7 cellular contexts compared by ENCODE assay signal in the genomic region with DNA sequence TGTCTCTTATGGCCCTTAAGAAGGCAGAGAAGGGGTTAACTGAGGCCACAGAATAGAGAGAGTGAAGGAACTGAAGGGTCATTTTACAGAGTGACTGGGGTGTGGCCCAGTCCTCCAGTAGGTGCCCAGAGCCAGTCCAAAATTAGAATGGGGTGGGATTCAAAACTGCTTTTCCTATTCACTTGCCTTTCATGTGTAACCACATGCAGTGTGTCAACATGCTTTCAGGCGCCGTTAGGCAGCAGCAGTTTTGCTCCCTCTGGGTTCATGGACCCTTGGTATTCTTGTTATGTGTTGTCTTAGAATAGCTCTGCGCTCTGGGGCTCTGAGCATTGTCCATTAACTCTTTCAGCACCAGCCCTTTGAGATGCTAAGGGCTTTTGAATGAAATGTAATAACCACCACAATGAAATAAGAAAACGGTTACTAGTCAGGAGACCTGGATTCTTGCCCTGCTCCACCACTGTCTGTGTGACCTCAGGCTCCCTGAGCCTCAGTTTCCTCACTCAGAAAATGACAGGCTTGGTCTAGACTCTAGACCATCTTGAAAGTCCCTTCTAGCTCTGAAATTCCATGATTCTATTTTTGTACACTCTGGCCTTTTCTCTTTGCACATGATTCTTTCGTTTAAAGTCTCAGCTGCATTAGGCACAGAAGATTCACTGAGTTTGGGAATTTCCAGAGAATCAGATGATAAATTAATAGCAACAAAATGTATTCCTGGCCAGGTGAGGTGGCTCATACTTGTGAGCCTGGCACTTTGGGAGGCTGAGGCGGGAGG.
DNase-seq lines count a peak whose midpoint lies in the region; ATAC-seq and TF ChIP-seq lines count a peak whose summit lies in the region.
"Not testable (repeated sequence)": the region's sequence is repeated elsewhere in the genome, so short reads cannot be mapped to it uniquely, and the experiment has no call there.

No MANE protein-coding gene starts in this region.

- H2AFZ ChIP-seq in KMS-11 (ENCODE audit: low read depth), result not testable (repeated sequence)

- H3K36me3 Mint-ChIP-seq in Caco-2 (ENCODE audit: insufficient read depth, unreplicated experiment); WTC11; stimulated activated naive B cell treated with anti-CD40 and anti-IgM and Interleukin-4, amounts not matched to agents 10 μg/mL and 1 μg/mL and 100 μg/mL, for 72 hours: not testable (repeated sequence)

- H3K9me3 Mint-ChIP-seq in Caco-2 (ENCODE audit: unreplicated experiment); WTC11; stimulated activated naive B cell treated with anti-CD40 and anti-IgM and Interleukin-4, amounts not matched to agents 10 μg/mL and 1 μg/mL and 100 μg/mL, for 72 hours: not testable (repeated sequence)

- intact Hi-C loops in Caco-2 (cut with micrococcal nuclease; ENCODE audit: unreplicated experiment); Right ventricle myocardium inferior (cut with DNase I); left cardiac atrium (cut with DNase I); right lobe of liver (cut with DNase I): not testable (repeated sequence)

- TF ChIP-seq CTCF in Caco-2 (IDR thresholded peaks at IDR 0.05; ENCODE audit: insufficient read depth in 1 of 2, low read depth in 1 of 2, low read length in 1 of 2, severe bottlenecking in 1 of 2, unreplicated experiment in 1 of 2); KMS-11 (conservative IDR thresholded peaks at IDR 0.05; ENCODE audit: low read depth, low read length); WTC11 (IDR thresholded peaks at IDR 0.05); right lobe of liver (IDR thresholded peaks at IDR 0.05): not testable (repeated sequence)

- WGBS in right lobe of liver (ENCODE audit: insufficient coverage, low coverage, low lambda C conversion rate, missing lambda C conversion rate), result 48% methylated on average over 4 of the region's 6 CpGs

- H3K27ac Mint-ChIP-seq in Caco-2 (ENCODE audit: unreplicated experiment); WTC11; stimulated activated naive B cell treated with anti-CD40 and anti-IgM and Interleukin-4, amounts not matched to agents 10 μg/mL and 1 μg/mL and 100 μg/mL, for 72 hours: not testable (repeated sequence)

- peak overlapping the region; percentile 58 for H3K4me2 ChIP-seq in KMS-11

- H3K4me1 Mint-ChIP-seq in Caco-2 (ENCODE audit: low read depth, unreplicated experiment); WTC11; stimulated activated naive B cell treated with anti-CD40 and anti-IgM and Interleukin-4, amounts not matched to agents 10 μg/mL and 1 μg/mL and 100 μg/mL, for 72 hours: not testable (repeated sequence)

- H3K27me3 Mint-ChIP-seq in Caco-2 (ENCODE audit: insufficient read depth, unreplicated experiment); WTC11 (ENCODE audit: low read depth); stimulated activated naive B cell treated with anti-CD40 and anti-IgM and Interleukin-4, amounts not matched to agents 10 μg/mL and 1 μg/mL and 100 μg/mL, for 72 hours: not testable (repeated sequence)

- peak; percentile 35 to 50 for DNase-seq in Caco-2
- not testable (repeated sequence) for DNase-seq in WTC11 (ENCODE audit: low spot score); Right ventricle myocardium inferior (ENCODE audit: missing footprints); left cardiac atrium; right lobe of liver
- DNase-seq in stimulated activated naive B cell treated with anti-CD40 and anti-IgM and Interleukin-4, amounts not matched to agents 10 μg/mL and 1 μg/mL and 100 μg/mL, for 72 hours, result peak; percentile 7

- not testable (repeated sequence) for H3K79me2 ChIP-seq in KMS-11 (ENCODE audit: insufficient read depth, low read depth)

- not testable (repeated sequence) for H4K20me1 ChIP-seq in KMS-11 (ENCODE audit: insufficient read depth)

- not testable (repeated sequence) for H3K27ac ChIP-seq in KMS-11, right lobe of liver

- not testable (repeated sequence) for H3K4me3 Mint-ChIP-seq in Caco-2 (ENCODE audit: unreplicated experiment); WTC11; stimulated activated naive B cell treated with anti-CD40 and anti-IgM and Interleukin-4, amounts not matched to agents 10 μg/mL and 1 μg/mL and 100 μg/mL, for 72 hours

- not testable (repeated sequence) for H3K36me3 ChIP-seq in Caco-2 (ENCODE audit: control insufficient read depth, insufficient read depth, low read length); KMS-11 (ENCODE audit: insufficient read depth); right lobe of liver

- H3K27me3 ChIP-seq in Caco-2 (replicated peaks; ENCODE audit: control insufficient read depth, insufficient read depth, low read length); KMS-11 (ENCODE audit: insufficient read depth, low read depth); right lobe of liver: not testable (repeated sequence)

- H3K9me3 ChIP-seq in Caco-2, right lobe of liver: not testable (repeated sequence)

- not testable (repeated sequence) for H3K9ac ChIP-seq in KMS-11

- POLR2A ChIA-PET in Caco-2 (lab: Charles Lee); WTC11 (lab: Charles Lee): not testable (repeated sequence)

- not testable (repeated sequence) for H3K4me3 ChIP-seq in Caco-2 (ENCODE audit: low read depth, low read length); KMS-11 (IDR thresholded peaks at IDR 0.05; ENCODE audit: insufficient read depth, low read depth, low read length); right lobe of liver

- CTCF ChIA-PET in Caco-2 (lab: Charles Lee); WTC11 (lab: Charles Lee): not testable (repeated sequence)

- H3K4me1 ChIP-seq in Caco-2, right lobe of liver: not testable (repeated sequence)
- peaks cover 16% of the 10 kb centered on the region for H3K4me1 ChIP-seq in KMS-11 (ENCODE audit: low read depth, poor library complexity, severe bottlenecking)

- not testable (repeated sequence) for TF ChIP-seq POLR2A in right lobe of liver (IDR thresholded peaks at IDR 0.05)

- ATAC-seq in WTC11 (peak; percentile 46; the same call in 1 of the 2 replicates), Right ventricle myocardium inferior (peak; percentile 34), left cardiac atrium (peak; percentile 33 to 68), right lobe of liver (peak; percentile 17 to 50 (median 32))
- ATAC-seq in stimulated activated naive B cell treated with anti-CD40 and anti-IgM and Interleukin-4, amounts not matched to agents 10 μg/mL and 1 μg/mL and 100 μg/mL, for 72 hours (replicated peaks), result peak; percentile 89 to 98

- BruUV-seq in Caco-2 (replicated peaks; lab: Mats Ljungman, UMichigan), result not testable (repeated sequence)

Comparison
In these comparisons a context has a peak if more than half of its experiments do, and no peak if none do; other contexts are left out.
1. ATAC-seq: peak in every context shown above with its lines; median percentile 94 in stimulated activated naive B cell treated with anti-CD40 and anti-IgM and Interleukin-4, amounts not matched to agents 10 μg/mL and 1 μg/mL and 100 μg/mL, for 72 hours; 50 in left cardiac atrium; 46 in WTC11; 34 in Right ventricle myocardium inferior; 32 in right lobe of liver.